In the genomic region with DNA sequence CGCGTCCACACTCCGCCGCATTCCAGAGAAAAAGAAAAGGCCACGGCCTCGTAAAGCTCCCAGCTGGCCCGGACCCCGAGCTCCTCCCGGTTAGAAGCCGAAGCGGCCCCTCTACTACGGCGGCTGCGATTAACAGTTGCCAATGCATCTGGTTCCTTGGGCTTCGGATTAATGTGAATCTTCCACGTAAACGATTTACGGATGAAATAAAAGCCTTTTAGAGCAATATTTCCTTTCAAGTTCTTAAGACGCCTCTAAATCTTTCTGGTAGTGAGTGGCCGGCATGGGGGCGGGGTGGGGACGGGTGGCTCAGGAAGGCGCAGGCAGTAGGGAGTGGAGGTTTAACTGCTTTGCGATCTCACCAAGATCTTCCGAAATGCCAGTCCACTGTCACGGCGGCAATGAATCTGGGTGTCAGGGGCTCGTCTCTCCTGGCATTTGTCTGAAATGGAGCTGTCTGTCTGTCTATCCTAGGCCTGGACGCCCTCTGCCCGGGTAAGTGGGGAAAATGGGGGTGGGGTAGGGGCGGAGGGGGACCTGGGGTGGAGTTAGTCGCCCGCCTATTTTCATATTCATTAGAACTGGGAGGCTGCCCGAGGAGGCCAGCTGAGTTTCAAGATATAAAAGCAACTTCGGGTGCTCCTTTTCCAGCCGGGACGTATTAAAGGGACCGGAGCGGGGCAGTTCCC, we compare ENCODE assay signal across 8 cellular contexts. TPM values are rescaled to one million over a fixed set of nuclear protein-coding genes. Genes with fewer than 3 reads are reported as not detected.
A peak's percentile ranks its signal among the peaks of the same experiment; 100 is the strongest.
DNase-seq lines count a peak whose midpoint lies in the region; ATAC-seq and TF ChIP-seq lines count a peak whose summit lies in the region.

No MANE protein-coding gene starts in this region.

- in situ Hi-C loops in GM13976 (cut with MboI; ENCODE audit: low sequenced_read_pairs, unreplicated experiment) = no loop called here

- H3K27ac ChIP-seq in heart right ventricle (no peak overlapping the region), adrenal gland (no peak overlapping the region)

- ATAC-seq in heart right ventricle = no peak

- TF ChIP-seq POLR2A in adrenal gland (IDR thresholded peaks at IDR 0.05) = no peak

- intact Hi-C loops in heart right ventricle (cut with DNase I) (no loop called here), adrenal gland (cut with DNase I) (no loop called here)

- peaks cover 0 to 100% (median 100%) of the 10 kb centered on the region in 7 donors for H3K27me3 ChIP-seq in heart right ventricle
- peaks cover 93% of the 10 kb centered on the region for H3K27me3 ChIP-seq in adrenal gland

- H3K4me1 ChIP-seq in heart right ventricle (peaks cover 0 to 21% (median 12%) of the 10 kb centered on the region in 9 donors), adrenal gland (replicated peaks in 1 of 2) (peaks cover 0 to 12% of the 10 kb centered on the region in 2 donors)

- H3K4me3 ChIP-seq in heart right ventricle (peak overlapping the region in 9 of 10 donors; percentile 19 to 49 (median 39)), adrenal gland (peak overlapping the region in 1 of 4 donors; percentile 42)

- TF ChIP-seq CTCF in GM13976 (IDR thresholded peaks at IDR 0.05; ENCODE audit: borderline replicate concordance, control extremely low read depth, extremely low read depth, insufficient read depth, missing control alignments) = no peak
- no peak for TF ChIP-seq CTCF in heart right ventricle (IDR thresholded peaks at IDR 0.05)
- no peak for TF ChIP-seq CTCF in adrenal gland (IDR thresholded peaks at IDR 0.05)

- H3K9me3 ChIP-seq in heart right ventricle (peaks cover 0 to 3% (median 0%) of the 10 kb centered on the region in 11 donors), adrenal gland (replicated peaks in 1 of 3) (no peaks in the 10 kb centered on the region)

- no peaks in the 10 kb centered on the region for H3K36me3 ChIP-seq in heart right ventricle
- H3K36me3 ChIP-seq in adrenal gland (replicated peaks in 1 of 2) = no peaks in the 10 kb centered on the region

- WGBS in heart right ventricle, 2 donors = 3% methylated on average over 39 of the region's 39 CpGs
- WGBS in adrenal gland, 4 donors = 8 to 9% (median 8%) methylated on average over 30 to 39 of the region's 39 CpGs

- DNase-seq in GM13976 (ENCODE audit: low spot score) (peak; percentile 31), SK-N-DZ (ENCODE audit: low spot score) (peak; percentile 46), heart right ventricle (peak in 1 of 2 donors; percentile 4), retina (peak; percentile 82), AG08395 (ENCODE audit: low spot score) (no peak), NCI-H1694 (lab: John Stamatoyannopoulos, UW) (no peak), NCI-H1417 treated with DMSO at 0.1 percent for 48 hours (lab: John Stamatoyannopoulos, UW) (no peak), adrenal gland (no peak)

RNA-seq across cellular contexts. Expression of gene ALX1, which starts 0.4 kb away (rescaled TPM):
- 9.2 and 12.8 TPM in 2 replicates for polyA plus RNA-seq in SK-N-DZ (2014; cell fraction: cytosol; rRNA removed)
- polyA plus RNA-seq in SK-N-DZ (2014; cell fraction: nucleus; rRNA removed) = 7.6 and 12.6 TPM in 2 replicates
- total RNA-seq in heart right ventricle = not detected
- polyA plus RNA-seq in heart right ventricle = under 1 TPM in 1 of 2 donors, not detected in 1; 0.03 TPM
- not detected for total RNA-seq in adrenal gland
- not detected for polyA plus RNA-seq in adrenal gland

Comparison
In these comparisons a context has a peak if more than half of its experiments do, and no peak if none do; other contexts are left out.
1. DNase-seq: peak in GM13976 (single experiment), SK-N-DZ (single experiment) and retina (single experiment); none in AG08395 (single experiment), NCI-H1694 (single experiment), NCI-H1417 treated with DMSO at 0.1 percent for 48 hours (single experiment) and adrenal gland (0 of 7).